ENCODE assay signal across 27 cellular contexts in the genomic region with DNA sequence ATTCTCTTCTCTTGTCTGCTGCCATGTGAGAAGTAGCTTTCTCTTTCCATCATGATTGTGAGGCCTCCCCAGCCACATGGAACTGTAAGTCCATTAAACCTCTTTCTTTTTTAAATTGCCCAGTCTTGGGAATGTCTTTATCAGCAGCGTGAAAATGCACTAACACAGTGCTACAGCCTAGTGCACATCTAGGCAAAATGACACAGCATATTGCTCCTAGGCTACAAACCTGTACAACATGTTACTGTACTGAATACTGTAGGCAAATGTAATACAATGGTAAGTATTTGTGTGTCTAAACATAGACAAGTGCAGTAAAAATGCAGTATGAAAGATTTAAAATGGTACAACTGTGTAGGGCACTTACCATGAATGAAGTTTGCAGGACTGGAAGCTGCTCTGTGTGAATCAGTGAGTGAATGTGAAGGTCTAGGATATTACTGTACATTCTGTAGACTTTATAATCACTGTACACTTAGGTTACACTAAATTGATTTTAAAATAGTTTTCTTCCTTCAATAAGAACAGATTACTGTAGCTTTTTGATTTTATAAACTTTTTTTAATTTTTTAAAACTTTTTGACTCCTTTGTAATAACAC.
"Had no signal": no experiment of that assay in that cellular context is flagged by ENCODE, and none has a peak within 500 bp of the region (broad histone marks: within the 10 kb centered on the region; RNA-seq: fewer than 3 reads in every experiment).

No MANE protein-coding gene starts in this region.

- H3K9me3 ChIP-seq: colonic mucosa, esophagus muscularis mucosa, ovary, testis, tibial artery had no signal

- H3K9me3 Mint-ChIP-seq: type B pancreatic cell had no signal

- H3K27me3 Mint-ChIP-seq: dendritic cell treated with granulocyte-macrophage colony-stimulating factor and Interleukin-4, amounts not matched to agents 40 ng/mL and 50 ng/mL, for 4 days; memory B cell; type B pancreatic cell had no signal

- H3K27ac ChIP-seq: colonic mucosa, esophagus muscularis mucosa, foreskin keratinocyte, ovary, psoas muscle, sigmoid colon, testis, tibial artery had no signal

- H3K27ac Mint-ChIP-seq: dendritic cell treated with granulocyte-macrophage colony-stimulating factor and Interleukin-4, amounts not matched to agents 40 ng/mL and 50 ng/mL, for 4 days; endodermal cell; memory B cell; natural killer cell; stimulated activated effector memory CD8-positive, alpha-beta T cell treated with anti-CD3 and anti-CD28 coated beads, Interleukin-12 subunit alpha, Interleukin-12 subunit beta, amount 100 ng/mL, for 72 hours; type B pancreatic cell had no signal

- H3K36me3 ChIP-seq: colonic mucosa, esophagus muscularis mucosa, ovary, sigmoid colon, tibial artery had no signal

- FAIRE-seq: endothelial cell of umbilical vein, keratinocyte had no signal

- ATAC-seq: foreskin keratinocyte; left ventricle myocardium superior; natural killer cell; psoas muscle; right cardiac atrium; stimulated activated effector memory CD8-positive, alpha-beta T cell treated with anti-CD3 and anti-CD28 coated beads, Interleukin-12 subunit alpha, Interleukin-12 subunit beta, amount 100 ng/mL, for 72 hours; stimulated activated naive CD8-positive, alpha-beta T cell treated with anti-CD3 and anti-CD28 coated beads, Interleukin-15, Interleukin-2, amounts not matched to agents 100 U/mL and 50 U/mL, for 24 hours had no signal

- DNase-seq: colonic mucosa; effector CD8-positive, alpha-beta T cell; endodermal cell; foreskin keratinocyte; head of caudate nucleus; left ventricle myocardium superior; natural killer cell; occipital lobe; ovary; posterior cingulate gyrus; psoas muscle; right cardiac atrium; sigmoid colon; stimulated activated CD4-positive, alpha-beta T cell treated with anti-CD3 and anti-CD28 coated beads, Interleukin-2, amount 100 ng/mL, for 24 hours; stimulated activated CD4-positive, alpha-beta T cell treated with anti-CD3 and anti-CD28 coated beads, Interleukin-4, amount 100 ng/mL, for 24 hours; stimulated activated naive CD8-positive, alpha-beta T cell treated with anti-CD3 and anti-CD28 coated beads, Interleukin-15, Interleukin-2, amounts not matched to agents 100 U/mL and 50 U/mL, for 24 hours; substantia nigra; testis; tibial artery had no signal

- H3K4me3 ChIP-seq: colonic mucosa, esophagus muscularis mucosa, lung, ovary, psoas muscle, sigmoid colon, testis, tibial artery had no signal

- H3K4me1 ChIP-seq: colonic mucosa, esophagus muscularis mucosa, foreskin keratinocyte, psoas muscle, sigmoid colon, testis, tibial artery had no signal

- H3K36me3 Mint-ChIP-seq: memory B cell; natural killer cell; stimulated activated effector memory CD8-positive, alpha-beta T cell treated with anti-CD3 and anti-CD28 coated beads, Interleukin-12 subunit alpha, Interleukin-12 subunit beta, amount 100 ng/mL, for 72 hours; type B pancreatic cell had no signal

- H3K4me3 Mint-ChIP-seq: dendritic cell treated with granulocyte-macrophage colony-stimulating factor and Interleukin-4, amounts not matched to agents 40 ng/mL and 50 ng/mL, for 4 days; endodermal cell; memory B cell; natural killer cell; stimulated activated effector memory CD8-positive, alpha-beta T cell treated with anti-CD3 and anti-CD28 coated beads, Interleukin-12 subunit alpha, Interleukin-12 subunit beta, amount 100 ng/mL, for 72 hours; type B pancreatic cell had no signal

- H3K4me1 Mint-ChIP-seq: memory B cell; natural killer cell; stimulated activated effector memory CD8-positive, alpha-beta T cell treated with anti-CD3 and anti-CD28 coated beads, Interleukin-12 subunit alpha, Interleukin-12 subunit beta, amount 100 ng/mL, for 72 hours had no signal

- H3K27me3 ChIP-seq: colonic mucosa, esophagus muscularis mucosa, foreskin keratinocyte, ovary, sigmoid colon, testis, tibial artery had no signal
